In the genomic region with DNA sequence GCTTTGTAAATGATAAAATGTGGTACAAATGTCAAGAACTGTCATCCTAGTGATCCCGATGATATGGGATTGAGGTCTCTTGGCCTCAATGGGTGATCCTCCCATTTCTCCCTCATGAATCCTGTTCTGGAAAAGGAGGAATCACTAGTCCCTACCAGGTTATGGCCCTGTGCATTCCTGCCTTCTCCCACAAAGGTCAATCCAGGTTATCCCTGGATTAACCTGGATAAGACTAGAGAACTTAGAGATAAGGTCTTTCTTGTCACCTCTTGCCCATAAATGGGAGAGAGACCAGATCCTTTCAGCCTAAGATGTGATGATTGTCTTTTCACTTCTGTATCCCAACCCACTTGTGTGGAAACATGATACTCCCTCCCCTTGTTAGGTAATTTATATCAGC, we compare ENCODE assay signal across 27 cellular contexts.
DNase-seq lines count a peak whose midpoint lies in the region; ATAC-seq and TF ChIP-seq lines count a peak whose summit lies in the region.
"Had no signal": no experiment of that assay in that cellular context is flagged by ENCODE, and none has a peak within 500 bp of the region (broad histone marks: within the 10 kb centered on the region; RNA-seq: fewer than 3 reads in every experiment).

No MANE protein-coding gene starts in this region.

- 78 to 91% (median 90%) methylated on average over 1 of the region's 1 CpG for WGBS in heart left ventricle, 4 donors

- TF ChIP-seq POLR2A in heart left ventricle (IDR thresholded peaks at IDR 0.05), result no peak

- TF ChIP-seq CTCF in cardiac muscle cell (IDR thresholded peaks at IDR 0.05; ENCODE audit: low read depth, low read length), result no peak
- TF ChIP-seq CTCF in heart left ventricle (IDR thresholded peaks at IDR 0.05), result no peak

- peaks cover 29% of the 10 kb centered on the region for H3K4me1 ChIP-seq in cardiac muscle cell (ENCODE audit: low read depth)
- H3K4me1 ChIP-seq in heart left ventricle, result no peaks in the 10 kb centered on the region
- H3K4me1 ChIP-seq: SJSA1 had no signal

- intact Hi-C loops in heart left ventricle (cut with DNase I), result no loop called here

- ATAC-seq in heart left ventricle, result no peak

- H3K27me3 ChIP-seq in cardiac muscle cell, result no peaks in the 10 kb centered on the region
- H3K27me3 ChIP-seq in heart left ventricle, result peaks cover 0 to 19% (median 4%) of the 10 kb centered on the region in 9 donors
- H3K27me3 ChIP-seq: BE2C, SJSA1 had no signal

- H3K4me3 ChIP-seq in cardiac muscle cell (no peak overlapping the region), heart left ventricle (no peak overlapping the region)
- H3K4me3 ChIP-seq: HAP-1, PC-9, SJSA1 had no signal

- H3K36me3 ChIP-seq in cardiac muscle cell, result no peaks in the 10 kb centered on the region
- H3K36me3 ChIP-seq in heart left ventricle, result no peaks in the 10 kb centered on the region
- H3K36me3 ChIP-seq: BE2C, HAP-1, SJSA1 had no signal

- H3K9me3 ChIP-seq in cardiac muscle cell (ENCODE audit: low read depth) (no peaks in the 10 kb centered on the region), heart left ventricle (no peaks in the 10 kb centered on the region)
- H3K9me3 ChIP-seq: BE2C, HAP-1, SJSA1 had no signal

- H3K27ac ChIP-seq in cardiac muscle cell, result peak overlapping the region; percentile 72
- no peak overlapping the region for H3K27ac ChIP-seq in heart left ventricle
- H3K27ac ChIP-seq: PC-9, SJSA1 had no signal

- DNase-seq in DMS79 (lab: John Stamatoyannopoulos, UW), result peak; percentile 46
- no peak for DNase-seq in DMS79 treated with DMSO at 0.1 percent for 48 hours (lab: John Stamatoyannopoulos, UW)
- no peak for DNase-seq in cardiac muscle cell (ENCODE audit: low read depth in 1 of 2, low spot score in 1 of 2)
- DNase-seq in heart left ventricle, result no peak
- peak; percentile 83 for DNase-seq in NCI-H146 treated with DMSO at 0.1 percent for 48 hours (lab: John Stamatoyannopoulos, UW; ENCODE audit: unreplicated experiment)
- DNase-seq in NCI-H2171 (lab: John Stamatoyannopoulos, UW), result no peak
- DNase-seq in OCI-M1 (lab: John Stamatoyannopoulos, UW), result no peak
- no peak for DNase-seq in RKO (ENCODE audit: low spot score)
- DNase-seq: 8988T; ACHN; Calu3; CD8-positive, alpha-beta memory T cell; GF-D8; GOT3; HFFc6; KBM-7; MV-4-11; NCI-H446; NCI-H524 treated with DMSO at 0.1 percent for 48 hours; NK-92 treated with Interleukin-12 subunit alpha and Interleukin-12 subunit beta, amount 100 ng/mL, for 24 hours; PC-9; Right ventricle myocardium superior; RPMI8226; T-helper 2 cell had no signal

Comparison
In these comparisons a context has a peak if more than half of its experiments do, and no peak if none do; other contexts are left out.
1. DNase-seq: peak in DMS79 (single experiment) and NCI-H146 treated with DMSO at 0.1 percent for 48 hours (single experiment); none in DMS79 treated with DMSO at 0.1 percent for 48 hours (single experiment), cardiac muscle cell (0 of 2), heart left ventricle (0 of 5), NCI-H2171 (single experiment), OCI-M1 (single experiment) and RKO (single experiment).